Comparison of ENCODE assay signal across 9 cellular contexts in the genomic region with DNA sequence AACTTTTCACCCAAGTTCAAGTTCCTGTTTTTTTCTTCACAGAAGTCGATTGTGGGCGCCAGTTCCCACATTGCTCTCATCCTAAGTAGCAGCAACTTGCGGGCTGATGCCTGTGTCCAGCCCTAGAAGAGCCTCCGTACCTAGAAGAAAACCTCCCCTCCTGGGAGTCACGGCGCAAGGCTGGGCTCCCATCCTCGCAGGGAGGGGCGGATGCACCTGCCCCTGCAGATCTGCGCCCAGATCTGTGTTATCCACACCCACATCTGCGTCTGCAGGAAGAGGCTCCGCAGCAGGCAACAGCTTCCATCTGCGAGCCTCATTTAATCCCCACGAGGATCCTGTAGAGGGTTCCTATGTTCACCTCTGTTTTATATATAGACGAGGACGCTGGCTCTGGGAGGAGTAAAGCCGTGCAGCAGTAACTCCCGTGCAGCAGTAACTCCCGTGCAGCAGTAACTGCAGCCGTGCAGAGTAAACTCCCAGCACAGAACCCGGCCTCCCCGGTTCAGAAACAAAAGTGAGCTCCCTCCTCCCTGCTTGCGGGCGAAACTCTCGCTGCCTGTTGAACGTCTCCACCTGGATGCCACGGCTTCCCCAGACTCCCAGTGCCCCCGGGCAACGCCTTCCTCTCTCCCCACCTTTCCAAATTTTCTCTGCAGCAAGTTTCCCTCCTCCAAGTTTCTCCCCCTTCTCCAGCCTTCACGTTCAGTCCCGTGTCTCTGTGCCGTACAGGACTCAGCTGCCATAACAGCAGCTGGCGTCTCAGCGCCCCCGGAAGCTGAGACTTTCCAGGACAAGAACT. TPM values are rescaled to one million over a fixed set of nuclear protein-coding genes. Genes with fewer than 3 reads are reported as not detected.
DNase-seq lines count a peak whose midpoint lies in the region; ATAC-seq lines count a peak whose summit lies in the region.
"Had no signal": no experiment of that assay in that cellular context is flagged by ENCODE, and none has a peak within 500 bp of the region (broad histone marks: within the 10 kb centered on the region; RNA-seq: fewer than 3 reads in every experiment).

No MANE protein-coding gene starts in this region.

- H3K27ac Mint-ChIP-seq in activated naive CD8-positive, alpha-beta T cell treated with anti-CD3 and anti-CD28 coated beads, Interleukin-2, amount 10 ng/mL, durations not matched to agents 7 days and 5 days, result peak overlapping the region; percentile 84

- H3K27ac ChIP-seq in mucosa of rectum (ENCODE audit: low read depth in 2 of 2, low read length in 2 of 2), result peak overlapping the region; percentile 44 to 67
- H3K27ac ChIP-seq: SK-N-MC had no signal

- peak overlapping the region; percentile 50 to 72 for H3K4me3 ChIP-seq in mucosa of rectum (ENCODE audit: low read length in 2 of 2)
- H3K4me3 ChIP-seq: SK-N-MC had no signal

- POLR2A ChIA-PET in activated naive CD8-positive, alpha-beta T cell treated with anti-CD3 and anti-CD28 coated beads, Interleukin-2, amount 10 ng/mL, durations not matched to agents 7 days and 5 days (lab: Charles Lee), result interaction anchor here (0.9 to 2.5 kb wide), 13 partner anchors 9 to 251 kb away, joined by 3 to 27 read pairs (median 6); a partner anchor contains a TSS

- H3K4me1 Mint-ChIP-seq in activated naive CD8-positive, alpha-beta T cell treated with anti-CD3 and anti-CD28 coated beads, Interleukin-2, amount 10 ng/mL, durations not matched to agents 7 days and 5 days, result peaks cover 28% of the 10 kb centered on the region

- H3K4me3 Mint-ChIP-seq in activated naive CD8-positive, alpha-beta T cell treated with anti-CD3 and anti-CD28 coated beads, Interleukin-2, amount 10 ng/mL, durations not matched to agents 7 days and 5 days, result peak overlapping the region; percentile 84

- H3K36me3 Mint-ChIP-seq in activated naive CD8-positive, alpha-beta T cell treated with anti-CD3 and anti-CD28 coated beads, Interleukin-2, amount 10 ng/mL, durations not matched to agents 7 days and 5 days, result no peaks in the 10 kb centered on the region

- peak overlapping the region; percentile 6 to 56 for H3K9ac ChIP-seq in mucosa of rectum (ENCODE audit: low read depth in 1 of 2, low read length in 2 of 2)

- peaks cover 7% of the 10 kb centered on the region for H3K27me3 Mint-ChIP-seq in activated naive CD8-positive, alpha-beta T cell treated with anti-CD3 and anti-CD28 coated beads, Interleukin-2, amount 10 ng/mL, durations not matched to agents 7 days and 5 days

- H3K9me3 Mint-ChIP-seq in activated naive CD8-positive, alpha-beta T cell treated with anti-CD3 and anti-CD28 coated beads, Interleukin-2, amount 10 ng/mL, durations not matched to agents 7 days and 5 days, result no peaks in the 10 kb centered on the region

- H3K4me1 ChIP-seq in mucosa of rectum (ENCODE audit: control insufficient read depth in 2 of 2, insufficient read depth in 2 of 2, low read length in 2 of 2), result peaks cover 0 to 6% of the 10 kb centered on the region in 2 donors

- DNase-seq in RPMI8226, result peak; percentile 94
- peak; percentile 64 for DNase-seq in activated naive CD8-positive, alpha-beta T cell treated with anti-CD3 and anti-CD28 coated beads, Interleukin-2, amount 10 ng/mL, durations not matched to agents 7 days and 5 days
- DNase-seq in NCI-H226, result no peak
- no peak for DNase-seq in islet precursor cell
- no peak for DNase-seq in hepatic stellate cell (ENCODE audit: low spot score)

- H3K9me3 ChIP-seq in mucosa of rectum (ENCODE audit: control insufficient read depth in 2 of 2, low read length in 2 of 2), result no peaks in the 10 kb centered on the region

- peaks cover 7 to 10% of the 10 kb centered on the region in 2 donors for H3K27me3 ChIP-seq in mucosa of rectum (ENCODE audit: control insufficient read depth in 2 of 2, insufficient read depth in 2 of 2, low read length in 2 of 2)

- peak; percentile 60 for ATAC-seq in GM18907 (IDR thresholded peaks at IDR 0.05; ENCODE audit: unreplicated experiment)
- ATAC-seq in activated naive CD8-positive, alpha-beta T cell treated with anti-CD3 and anti-CD28 coated beads, Interleukin-2, amount 10 ng/mL, durations not matched to agents 7 days and 5 days (ENCODE audit: low read depth), result peak; percentile 73
- no peak for ATAC-seq in GM21447 (IDR thresholded peaks at IDR 0.05; ENCODE audit: unreplicated experiment)

- no peaks in the 10 kb centered on the region for H3K36me3 ChIP-seq in mucosa of rectum (ENCODE audit: control insufficient read depth in 2 of 2, insufficient read depth in 2 of 2, low read length in 2 of 2)

RNA-seq across cellular contexts. Expression of a gene that starts 23.5 kb away (rescaled TPM):
- total RNA-seq in activated naive CD8-positive, alpha-beta T cell treated with anti-CD3 and anti-CD28 coated beads, Interleukin-2, amount 10 ng/mL, durations not matched to agents 7 days and 5 days, result 10 to 100 TPM; 75.0 to 79.2 TPM

RNA-seq across cellular contexts. Expression of a gene that starts 27.1 kb away (rescaled TPM):
- 1 to 10 TPM; 1.1 to 1.9 TPM for total RNA-seq in activated naive CD8-positive, alpha-beta T cell treated with anti-CD3 and anti-CD28 coated beads, Interleukin-2, amount 10 ng/mL, durations not matched to agents 7 days and 5 days

RNA-seq across cellular contexts. Expression of a gene that starts 49.2 kb away (rescaled TPM):
- total RNA-seq in activated naive CD8-positive, alpha-beta T cell treated with anti-CD3 and anti-CD28 coated beads, Interleukin-2, amount 10 ng/mL, durations not matched to agents 7 days and 5 days, result not detected

Comparison
In these comparisons a context has a peak if more than half of its experiments do, and no peak if none do; other contexts are left out.
1. DNase-seq: peak in RPMI8226 (single experiment) and activated naive CD8-positive, alpha-beta T cell treated with anti-CD3 and anti-CD28 coated beads, Interleukin-2, amount 10 ng/mL, durations not matched to agents 7 days and 5 days (single experiment); none in NCI-H226 (single experiment), islet precursor cell (single experiment) and hepatic stellate cell (single experiment).